12 cellular contexts compared by ENCODE assay signal in the genomic region with DNA sequence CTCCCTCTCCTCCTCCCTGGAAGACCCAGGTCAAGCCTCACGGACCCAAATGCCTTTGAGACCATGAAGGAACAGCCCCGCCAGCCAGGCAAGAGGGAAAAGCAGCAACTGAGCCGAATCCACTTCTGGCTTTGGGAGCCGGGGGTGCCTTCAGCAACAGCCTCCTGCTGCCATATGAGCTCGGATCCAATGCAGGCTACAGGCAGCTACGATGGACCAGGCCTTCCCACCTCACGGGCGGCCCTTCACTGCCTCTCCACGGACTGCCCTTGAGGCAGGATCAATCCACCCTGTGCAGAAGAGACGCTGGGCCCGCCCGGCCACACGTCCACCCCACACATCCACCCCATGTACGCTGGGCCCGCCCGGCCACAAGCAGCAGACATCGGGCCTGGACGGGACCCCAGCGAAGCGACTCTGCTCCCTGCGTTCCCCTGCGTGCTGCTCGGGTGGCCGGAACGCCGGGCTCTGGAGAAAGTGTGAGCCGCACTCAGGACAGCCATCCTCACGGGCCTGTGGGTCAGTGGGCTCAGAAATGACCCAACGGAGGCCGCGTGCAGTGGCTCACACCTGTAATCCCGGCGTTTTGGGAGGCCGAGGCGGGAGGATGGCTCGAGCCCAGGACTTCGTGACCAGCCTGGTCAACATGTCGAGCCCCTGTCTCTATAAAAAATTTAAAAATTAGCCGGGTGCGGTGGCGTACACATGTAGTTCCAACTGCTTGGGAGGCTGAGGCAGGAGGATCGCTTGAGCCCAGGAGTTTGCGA.
A peak's percentile ranks its signal among the peaks of the same experiment; 100 is the strongest.
DNase-seq lines count a peak whose midpoint lies in the region; ATAC-seq and TF ChIP-seq lines count a peak whose summit lies in the region.
"Had no signal": no experiment of that assay in that cellular context is flagged by ENCODE, and none has a peak within 500 bp of the region (broad histone marks: within the 10 kb centered on the region; RNA-seq: fewer than 3 reads in every experiment).

No MANE protein-coding gene starts in this region.

- peaks cover 38% of the 10 kb centered on the region for H3K27me3 ChIP-seq in left ventricle myocardium inferior (ENCODE audit: low read depth)

- no peak for ATAC-seq in sciatic nerve

- no peak overlapping the region for H3K27ac ChIP-seq in left ventricle myocardium inferior (replicated peaks)

- H3K4me1 ChIP-seq in left ventricle myocardium inferior: no peaks in the 10 kb centered on the region

- no peaks in the 10 kb centered on the region for H3K9me3 ChIP-seq in left ventricle myocardium inferior (replicated peaks)

- intact Hi-C loops in left ventricle myocardium inferior (cut with micrococcal nuclease) (no loop called here), sciatic nerve (cut with DNase I) (no loop called here)

- H3K36me3 ChIP-seq in left ventricle myocardium inferior: no peaks in the 10 kb centered on the region

- DNase-seq in DMS53 (lab: John Stamatoyannopoulos, UW) (peak; percentile 16), DMS53 treated with DMSO at 0.1 percent for 48 hours (lab: John Stamatoyannopoulos, UW; ENCODE audit: unreplicated experiment) (no peak), HT-29 (ENCODE audit: low spot score) (peak; percentile 13), left ventricle myocardium inferior (peak; percentile 11), sciatic nerve (ENCODE audit: low spot score) (peak; percentile 52), kidney tubule cell (ENCODE audit: low spot score) (no peak), ACHN (no peak)
- no peak for DNase-seq in stimulated activated CD4-positive, alpha-beta T cell treated with anti-CD3 and anti-CD28 coated beads, Interleukin-1b, Interleukin-23, amount 100 ng/mL, for 48 hours
- DNase-seq: 8988T; activated CD4-positive, alpha-beta T cell treated with anti-CD3 and anti-CD28 coated beads, Interleukin-2, amount 50 U/mL, for 4 hours; KG1; NCI-H2107 had no signal

- in situ Hi-C loops in ACHN (cut with HindIII; ENCODE audit: low pct_ligation_motif_present, low pct_unique_long_range_greater_than_20kb, low sequenced_read_pairs): no loop called here

- H3K4me3 ChIP-seq in left ventricle myocardium inferior: no peak overlapping the region

- TF ChIP-seq CTCF in left ventricle myocardium inferior (IDR thresholded peaks at IDR 0.05; ENCODE audit: borderline replicate concordance): no peak

Comparison
In these comparisons a context has a peak if more than half of its experiments do, and no peak if none do; other contexts are left out.
1. DNase-seq: peak in DMS53 (single experiment), HT-29 (single experiment), left ventricle myocardium inferior (single experiment) and sciatic nerve (single experiment); none in DMS53 treated with DMSO at 0.1 percent for 48 hours (single experiment), kidney tubule cell (single experiment), ACHN (single experiment) and stimulated activated CD4-positive, alpha-beta T cell treated with anti-CD3 and anti-CD28 coated beads, Interleukin-1b, Interleukin-23, amount 100 ng/mL, for 48 hours (single experiment).